In genomic region chr22:36201630-36202312, GRCh38 we compare ENCODE assay signal across 11 cellular contexts. TPM values are rescaled to one million over a fixed set of nuclear protein-coding genes. Genes with fewer than 3 reads are reported as not detected.
DNase-seq lines count a peak whose midpoint lies in the region; ATAC-seq and TF ChIP-seq lines count a peak whose summit lies in the region.
"Had no signal": no experiment of that assay in that cellular context is flagged by ENCODE, and none has a peak within 500 bp of the region (broad histone marks: within the 10 kb centered on the region; RNA-seq: fewer than 3 reads in every experiment).

Gene APOL4, minus strand, starts transcription at chr22:36201809. Its CDS starts 75 bp downstream, at chr22:36201734.

- H3K27me3 ChIP-seq in endodermal cell (ENCODE audit: control insufficient read depth, insufficient read depth, low read length, poor library complexity, severe bottlenecking) (no peaks in the 10 kb centered on the region), uterus (no peaks in the 10 kb centered on the region)

- TF ChIP-seq CTCF in natural killer cell (IDR thresholded peaks at IDR 0.05): no peak
- TF ChIP-seq CTCF in endodermal cell (conservative IDR thresholded peaks at IDR 0.05): no peak
- no peak for TF ChIP-seq CTCF in uterus (IDR thresholded peaks at IDR 0.05)

- peak in 1 of 2 donors; percentile 24 for TF ChIP-seq POLR2A in uterus (IDR thresholded peaks at IDR 0.05)

- H3K27ac Mint-ChIP-seq in natural killer cell treated with Interleukin-12 subunit alpha and Interleukin-12 subunit beta and Interleukin-15 and Interleukin-18, amount 100 ng/mL, for 72 hours: peak within 1 kb of the TSS in 1 of 2 donors; percentile 21
- H3K27ac Mint-ChIP-seq in natural killer cell (no peak within 1 kb of the TSS), endodermal cell (no peak within 1 kb of the TSS)
- H3K27ac Mint-ChIP-seq: CD8-positive, alpha-beta T cell had no signal

- H3K4me1 ChIP-seq in endodermal cell (ENCODE audit: control insufficient read depth, insufficient read depth, low read length) (peaks cover 5% of the 10 kb centered on the region), uterus (peaks cover 5 to 7% of the 10 kb centered on the region in 2 donors)

- no peak within 1 kb of the TSS for H3K4me3 ChIP-seq in endodermal cell (ENCODE audit: low read length)
- H3K4me3 ChIP-seq in uterus: no peak within 1 kb of the TSS

- no peaks in the 10 kb centered on the region for H3K27me3 Mint-ChIP-seq in natural killer cell treated with Interleukin-12 subunit alpha and Interleukin-12 subunit beta and Interleukin-15 and Interleukin-18, amount 100 ng/mL, for 72 hours
- H3K27me3 Mint-ChIP-seq in natural killer cell (ENCODE audit: low read depth in 2 of 2): peaks cover 0 to 2% of the 10 kb centered on the region in 2 donors
- H3K27me3 Mint-ChIP-seq in endodermal cell (ENCODE audit: insufficient read depth): no peaks in the 10 kb centered on the region

- H3K36me3 ChIP-seq in endodermal cell (ENCODE audit: control insufficient read depth, insufficient read depth, low read length) (no peaks in the 10 kb centered on the region), uterus (no peaks in the 10 kb centered on the region)

- no peak within 1 kb of the TSS for H3K9ac ChIP-seq in endodermal cell (ENCODE audit: extremely low read depth, low read length, poor library complexity, severe bottlenecking)

- peaks cover 18 to 20% of the 10 kb centered on the region in 2 donors for H3K4me1 Mint-ChIP-seq in natural killer cell treated with Interleukin-12 subunit alpha and Interleukin-12 subunit beta and Interleukin-15 and Interleukin-18, amount 100 ng/mL, for 72 hours (ENCODE audit: low read depth in 2 of 2)
- H3K4me1 Mint-ChIP-seq in natural killer cell (peaks cover 17 to 24% of the 10 kb centered on the region in 2 donors), endodermal cell (peaks cover 25% of the 10 kb centered on the region)

- ATAC-seq in natural killer cell treated with Interleukin-12 subunit alpha and Interleukin-12 subunit beta and Interleukin-15 and Interleukin-18, amount 100 ng/mL, for 72 hours: peak; percentile 40 to 47
- ATAC-seq in natural killer cell (no peak), HG03139 (IDR thresholded peaks at IDR 0.05; ENCODE audit: unreplicated experiment) (no peak)
- ATAC-seq: CD8-positive, alpha-beta T cell had no signal

- no peaks in the 10 kb centered on the region for H3K9me3 Mint-ChIP-seq in natural killer cell treated with Interleukin-12 subunit alpha and Interleukin-12 subunit beta and Interleukin-15 and Interleukin-18, amount 100 ng/mL, for 72 hours
- no peaks in the 10 kb centered on the region for H3K9me3 Mint-ChIP-seq in natural killer cell
- no peaks in the 10 kb centered on the region for H3K9me3 Mint-ChIP-seq in endodermal cell
- H3K9me3 Mint-ChIP-seq: CD8-positive, alpha-beta T cell; immature natural killer cell had no signal

- no peaks in the 10 kb centered on the region for H3K9me3 ChIP-seq in endodermal cell (ENCODE audit: control insufficient read depth, low read length)
- H3K9me3 ChIP-seq in uterus: no peaks in the 10 kb centered on the region

- no peak for DNase-seq in natural killer cell treated with Interleukin-12 subunit alpha and Interleukin-12 subunit beta and Interleukin-15 and Interleukin-18, amount 100 ng/mL, for 72 hours (ENCODE audit: low spot score)
- DNase-seq in natural killer cell (no peak), endodermal cell (peak; percentile 35), midbrain (lab: John Stamatoyannopoulos, UW) (peak; percentile 9), uterus (peak; percentile 75 to 84), NCI-H2227 (lab: John Stamatoyannopoulos, UW; ENCODE audit: unreplicated experiment) (no peak), A172 (ENCODE audit: low spot score) (no peak)
- DNase-seq: CD8-positive, alpha-beta T cell; immature natural killer cell had no signal

- 92 to 94% methylated on average over 8 to 13 of the region's 13 CpGs for WGBS in endodermal cell (ENCODE audit: insufficient coverage in 1 of 2, insufficient read length in 1 of 2), 2 experiments

- no peak within 1 kb of the TSS for H3K4me3 Mint-ChIP-seq in natural killer cell treated with Interleukin-12 subunit alpha and Interleukin-12 subunit beta and Interleukin-15 and Interleukin-18, amount 100 ng/mL, for 72 hours
- H3K4me3 Mint-ChIP-seq in natural killer cell: no peak within 1 kb of the TSS
- no peak within 1 kb of the TSS for H3K4me3 Mint-ChIP-seq in endodermal cell
- H3K4me3 Mint-ChIP-seq: CD8-positive, alpha-beta T cell; immature natural killer cell had no signal

- H3K36me3 Mint-ChIP-seq in natural killer cell treated with Interleukin-12 subunit alpha and Interleukin-12 subunit beta and Interleukin-15 and Interleukin-18, amount 100 ng/mL, for 72 hours: no peaks in the 10 kb centered on the region
- H3K36me3 Mint-ChIP-seq in natural killer cell (no peaks in the 10 kb centered on the region), endodermal cell (ENCODE audit: low read depth) (no peaks in the 10 kb centered on the region)
- H3K36me3 Mint-ChIP-seq: CD8-positive, alpha-beta T cell; immature natural killer cell had no signal

- intact Hi-C loops in natural killer cell (cut with micrococcal nuclease) (no loop called here), uterus (cut with DNase I; ENCODE audit: low total_unique reads) (no loop called here)

- H3K27ac ChIP-seq in endodermal cell (ENCODE audit: low read depth, low read length) (no peak within 1 kb of the TSS), uterus (no peak within 1 kb of the TSS)

RNA-seq across cellular contexts. Expression of gene APOL4, which starts in this region (rescaled TPM):
- 1 to 10 TPM in 1 of 2 donors, under 1 TPM in 1; 0.64 to 1.5 TPM for total RNA-seq in natural killer cell treated with Interleukin-12 subunit alpha and Interleukin-12 subunit beta and Interleukin-15 and Interleukin-18, amount 100 ng/mL, for 72 hours
- total RNA-seq in natural killer cell: under 1 TPM in 1 of 3 donors, not detected in 2; 0.70 TPM
- total RNA-seq in endodermal cell: not detected
- polyA plus RNA-seq in endodermal cell (2013, experiment 1 of 2): 0.07 TPM
- 0.17 TPM for polyA plus RNA-seq in endodermal cell (2013, experiment 2 of 2)
- total RNA-seq in uterus: 10 to 100 TPM in 2 of 4 donors, 1 to 10 TPM in 1, not detected in 1; 1.0 to 35.2 (median 16.9) TPM
- 0.74 TPM in 1 of 2 replicates, not detected in the other for total RNA-seq in A172 (2014; rRNA removed; shearing (Covaris generic))
- total RNA-seq: CD8-positive, alpha-beta T cell; SK-MEL-5 had no signal

Comparison
In these comparisons a context has a peak if more than half of its experiments do, and no peak if none do; other contexts are left out.
1. ATAC-seq: peak in natural killer cell treated with Interleukin-12 subunit alpha and Interleukin-12 subunit beta and Interleukin-15 and Interleukin-18, amount 100 ng/mL, for 72 hours (2 of 2); none in natural killer cell (0 of 3) and HG03139 (single experiment).
2. Peak in DNase-seq in endodermal cell; RNA of the gene not detected or under 1 TPM.
3. DNase-seq: peak in midbrain (single experiment) and uterus (2 of 2); none in natural killer cell treated with Interleukin-12 subunit alpha and Interleukin-12 subunit beta and Interleukin-15 and Interleukin-18, amount 100 ng/mL, for 72 hours (single experiment), natural killer cell (single experiment), NCI-H2227 (single experiment) and A172 (single experiment).